9 cellular contexts compared by ENCODE assay signal in genomic region chrX:14095702-14096101, GRCh38.
A peak's percentile ranks its signal among the peaks of the same experiment; 100 is the strongest.
DNase-seq lines count a peak whose midpoint lies in the region; ATAC-seq, FAIRE-seq and TF ChIP-seq lines count a peak whose summit lies in the region.
"Had no signal": no experiment of that assay in that cellular context is flagged by ENCODE, and none has a peak within 500 bp of the region (broad histone marks: within the 10 kb centered on the region; RNA-seq: fewer than 3 reads in every experiment).

No MANE protein-coding gene starts in this region.

- no peak overlapping the region for H3K4me3 Mint-ChIP-seq in chondrocyte (ENCODE audit: unreplicated experiment)

- H3K4ac ChIP-seq in mesenchymal stem cell (ENCODE audit: low read depth in 1 of 2, low read length in 2 of 2): no peak overlapping the region

- DNase-seq in GM18507 (ENCODE audit: extremely low spot score, insufficient read length, low read depth): peak; percentile 0
- DNase-seq in T-helper 2 cell: peak in 3 of 5 experiments; percentile 1 to 54 (median 5)
- no peak for DNase-seq in chondrocyte (ENCODE audit: low spot score)
- DNase-seq in mesenchymal stem cell: peak; percentile 53
- peak; percentile 9 for DNase-seq in transverse colon

- ATAC-seq in HG02981 (IDR thresholded peaks at IDR 0.05; ENCODE audit: unreplicated experiment) (peak; percentile 86), HG02884 (IDR thresholded peaks at IDR 0.05; ENCODE audit: unreplicated experiment) (no peak), HG03039 (IDR thresholded peaks at IDR 0.05; ENCODE audit: unreplicated experiment) (no peak)

- in situ Hi-C loops in transverse colon (cut with MboI; ENCODE audit: low pct_ligation_motif_present in 1 of 4, low pct_unique_long_range_greater_than_20kb in 1 of 4, low sequenced_read_pairs in 3 of 4): loop anchor here in 2 of 4 donors (25.0 kb wide), 2 partner anchors 417 to 442 kb away; partner anchors contain the start of gene GLRA2 (in 1 of the 2)

- no peak overlapping the region for H4K91ac ChIP-seq in mesenchymal stem cell (ENCODE audit: low read length)

- 43% methylated on average over 13 of the region's 13 CpGs for WGBS in mesenchymal stem cell
- WGBS in transverse colon (ENCODE audit: low coverage in 1 of 2), 2 donors: 37% methylated on average over 13 of the region's 13 CpGs; no CpG with 5 or more reads in 1 of the 2 donors

- no peak overlapping the region for H3K18ac ChIP-seq in mesenchymal stem cell (ENCODE audit: low read depth in 1 of 2, low read length in 2 of 2)

- H3K4me2 ChIP-seq in mesenchymal stem cell (ENCODE audit: low read length, poor library complexity, severe bottlenecking): no peak overlapping the region

- H2BK15ac ChIP-seq in mesenchymal stem cell (ENCODE audit: low read depth, poor library complexity, severe bottlenecking): no peak overlapping the region

- no peak overlapping the region for H2BK12ac ChIP-seq in mesenchymal stem cell (ENCODE audit: low read length in 2 of 2)

- no peaks in the 10 kb centered on the region for H3K9me3 ChIP-seq in mesenchymal stem cell (ENCODE audit: control insufficient read depth, low read length)
- no peaks in the 10 kb centered on the region for H3K9me3 ChIP-seq in transverse colon

- no peak overlapping the region for H3K27ac Mint-ChIP-seq in chondrocyte (ENCODE audit: unreplicated experiment)

- intact Hi-C loops in transverse colon (cut with DNase I; ENCODE audit: low total_unique reads): no loop called here

- H3K36me3 Mint-ChIP-seq in chondrocyte (ENCODE audit: low read depth): peaks cover 2% of the 10 kb centered on the region

- peak overlapping the region in 1 of 2 experiments; percentile 55 for H3K4me3 ChIP-seq in mesenchymal stem cell (ENCODE audit: insufficient read depth in 1 of 2, low read depth in 1 of 2, low read length in 2 of 2)
- no peak overlapping the region for H3K4me3 ChIP-seq in transverse colon

- FAIRE-seq in GM18507 (lab: Jason Lieb, UNC): peak; percentile 90
- FAIRE-seq: frontal cortex had no signal

- TF ChIP-seq POLR2A in transverse colon (IDR thresholded peaks at IDR 0.05): no peak

- H2BK120ac ChIP-seq in mesenchymal stem cell (ENCODE audit: low read depth, low read length): no peak overlapping the region

- peak; percentile 81 for TF ChIP-seq CTCF in chondrocyte (IDR thresholded peaks at IDR 0.05)
- peak; percentile 29 to 46 (median 44) for TF ChIP-seq CTCF in transverse colon (IDR thresholded peaks at IDR 0.05)

- H3K4me1 ChIP-seq in mesenchymal stem cell (ENCODE audit: control insufficient read depth, insufficient read depth, low read depth, low read length) (no peaks in the 10 kb centered on the region), transverse colon (no peaks in the 10 kb centered on the region)

- no peak overlapping the region for H2AK5ac ChIP-seq in mesenchymal stem cell (ENCODE audit: low read length, severe bottlenecking)

- no peak overlapping the region for H3K9ac ChIP-seq in mesenchymal stem cell (ENCODE audit: low read length)

- TF ChIP-seq EP300 in transverse colon (IDR thresholded peaks at IDR 0.05; ENCODE audit: low read depth): no peak

- H3K27me3 Mint-ChIP-seq in chondrocyte (ENCODE audit: low read depth): peaks cover 5% of the 10 kb centered on the region

- H3K27ac ChIP-seq in mesenchymal stem cell (ENCODE audit: low read length, poor library complexity, severe bottlenecking) (no peak overlapping the region), transverse colon (no peak overlapping the region)

- H3K79me1 ChIP-seq in mesenchymal stem cell (replicated peaks; ENCODE audit: low read length, poor library complexity, severe bottlenecking): no peaks in the 10 kb centered on the region

- H3K4me1 Mint-ChIP-seq in chondrocyte (ENCODE audit: low read depth): no peaks in the 10 kb centered on the region

- H3K27me3 ChIP-seq in mesenchymal stem cell (ENCODE audit: control insufficient read depth in 1 of 2, insufficient read depth in 1 of 2, low read length in 2 of 2) (peaks cover 0 to 30% of the 10 kb centered on the region in 2 experiments), transverse colon (no peaks in the 10 kb centered on the region)

- H3K36me3 ChIP-seq in mesenchymal stem cell (ENCODE audit: control insufficient read depth in 1 of 2, insufficient read depth in 2 of 2, low read depth in 1 of 2, low read length in 2 of 2): no peaks in the 10 kb centered on the region
- no peaks in the 10 kb centered on the region for H3K36me3 ChIP-seq in transverse colon

- no peak overlapping the region for H3K14ac ChIP-seq in mesenchymal stem cell (ENCODE audit: low read length in 2 of 2)

- H2AFZ ChIP-seq in mesenchymal stem cell (ENCODE audit: low read depth, low read length): no peak overlapping the region

- no peak overlapping the region for H4K8ac ChIP-seq in mesenchymal stem cell (ENCODE audit: low read length)

- no peak overlapping the region for H3K23ac ChIP-seq in mesenchymal stem cell (ENCODE audit: low read length in 2 of 2)

- no peak overlapping the region for H2BK5ac ChIP-seq in mesenchymal stem cell (ENCODE audit: low read depth, low read length, poor library complexity, severe bottlenecking)

- H3K9me3 Mint-ChIP-seq in chondrocyte (ENCODE audit: low read depth): peaks cover 22% of the 10 kb centered on the region
